12 cellular contexts compared by ENCODE assay signal in genomic region chr3:134309987-134310700, GRCh38. TPM values are rescaled to one million over a fixed set of nuclear protein-coding genes. Genes with fewer than 3 reads are reported as not detected.
A peak's percentile ranks its signal among the peaks of the same experiment; 100 is the strongest.
DNase-seq lines count a peak whose midpoint lies in the region; ATAC-seq and TF ChIP-seq lines count a peak whose summit lies in the region.
"Had no signal": no experiment of that assay in that cellular context is flagged by ENCODE, and none has a peak within 500 bp of the region (broad histone marks: within the 10 kb centered on the region; RNA-seq: fewer than 3 reads in every experiment).

No MANE protein-coding gene starts in this region.

- peak overlapping the region; percentile 42 for H2AK5ac ChIP-seq in trophoblast cell (ENCODE audit: low read length)

- BruUV-seq in Panc1 (replicated peaks; lab: Mats Ljungman, UMichigan) = no TSS peak

- TF ChIP-seq POLR2A in esophagus squamous epithelium (IDR thresholded peaks at IDR 0.05) = no peak

- no peaks in the 10 kb centered on the region; a peak in 1 of 22 replicates for H4K20me1 ChIP-seq in BLaER1 treated with 17β-estradiol and CSF1 and Interleukin-3, amounts not matched to agents 10 nM and 100 nM

- peak overlapping the region; percentile 87 for H2BK12ac ChIP-seq in trophoblast cell (ENCODE audit: low read length)

- ATAC-seq in Panc1 = no peak
- no peak for ATAC-seq in omental fat pad (ENCODE audit: low FRiP score)
- ATAC-seq in GM18511 (IDR thresholded peaks at IDR 0.05; ENCODE audit: unreplicated experiment) = no peak
- ATAC-seq: HCT116 had no signal

- H3K27ac ChIP-seq in BLaER1 treated with 17β-estradiol and CSF1 and Interleukin-3, amounts not matched to agents 10 nM and 100 nM = peak overlapping the region in 3 of 11 experiments; percentile 2 to 56 (median 3); a peak in 4 of 22 replicates
- H3K27ac ChIP-seq in Panc1 (ENCODE audit: low read length) (peak overlapping the region; percentile 88), esophagus squamous epithelium (peak overlapping the region in 3 of 4 donors; percentile 79 to 95 (median 94)), trophoblast cell (ENCODE audit: low read depth, low read length) (peak overlapping the region; percentile 62)

- H3K23ac ChIP-seq in trophoblast cell (ENCODE audit: low read length) = no peak overlapping the region

- no peak overlapping the region for H4K8ac ChIP-seq in trophoblast cell (ENCODE audit: low read depth, low read length)

- H4K12ac ChIP-seq in trophoblast cell (ENCODE audit: low read depth, low read length) = no peak overlapping the region

- peak overlapping the region; percentile 74 for H2BK5ac ChIP-seq in trophoblast cell (ENCODE audit: low read depth, low read length, poor library complexity)

- intact Hi-C loops in Panc1 (cut with micrococcal nuclease; ENCODE audit: unreplicated experiment) (loop anchor here (2.0 to 5.0 kb wide), 2 partner anchors 63 to 113 kb away; no protein-coding TSS in a partner anchor), esophagus squamous epithelium (cut with DNase I) (loop anchor here (5.0 kb wide), 3 partner anchors 57 to 162 kb away; no protein-coding TSS in a partner anchor)

- no peaks in the 10 kb centered on the region for H3K9me3 ChIP-seq in BLaER1 treated with 17β-estradiol and CSF1 and Interleukin-3, amounts not matched to agents 10 nM and 100 nM (replicated peaks in 1 of 11)
- H3K9me3 ChIP-seq in Panc1 (ENCODE audit: control insufficient read depth, insufficient read depth, low read depth, low read length) (no peaks in the 10 kb centered on the region), esophagus squamous epithelium (no peaks in the 10 kb centered on the region), trophoblast cell (ENCODE audit: insufficient read depth, low read depth, low read length) (no peaks in the 10 kb centered on the region)

- 62 to 84% methylated on average over 8 to 9 of the region's 9 CpGs for WGBS in esophagus squamous epithelium, 2 donors
- no CpG with 5 or more reads among the region's 9 CpGs for WGBS in trophoblast cell (ENCODE audit: extremely low coverage, insufficient coverage, insufficient read length)

- H3K18ac ChIP-seq in trophoblast cell (ENCODE audit: low read length) = peak overlapping the region; percentile 60

- peaks cover 0 to 21% (median 12%) of the 10 kb centered on the region in 11 experiments; a peak in 18 of 22 replicates for H3K27me3 ChIP-seq in BLaER1 treated with 17β-estradiol and CSF1 and Interleukin-3, amounts not matched to agents 10 nM and 100 nM
- H3K27me3 ChIP-seq in Panc1 (ENCODE audit: control insufficient read depth, insufficient read depth, low read length) = no peaks in the 10 kb centered on the region
- H3K27me3 ChIP-seq in esophagus squamous epithelium = peaks cover 0 to 5% (median 0%) of the 10 kb centered on the region in 4 donors
- H3K27me3 ChIP-seq in trophoblast cell (ENCODE audit: insufficient read depth, low read length) = no peaks in the 10 kb centered on the region

- POLR2A ChIA-PET in Panc1 (lab: Charles Lee) = no interaction called here

- H3K14ac ChIP-seq in trophoblast cell (ENCODE audit: low read length) = peak overlapping the region; percentile 81

- peaks cover 14% of the 10 kb centered on the region for H3K79me2 ChIP-seq in trophoblast cell (ENCODE audit: control insufficient read depth, insufficient read depth, low read length, poor library complexity)

- DNase-seq in Panc1 (ENCODE audit: low read depth, low spot score) = no peak
- no peak for DNase-seq in esophagus squamous epithelium (lab: John Stamatoyannopoulos, UW)
- peak; percentile 58 to 82 for DNase-seq in trophoblast cell
- DNase-seq in GM13976 (ENCODE audit: low spot score) = no peak
- DNase-seq in omental fat pad (ENCODE audit: low spot score) = no peak
- DNase-seq in GF-D8 (lab: John Stamatoyannopoulos, UW) = no peak
- DNase-seq: activated CD4-positive, alpha-beta T cell treated with anti-CD3 and anti-CD28 coated beads for 1 hour; effector CD4-positive, alpha-beta T cell; NCI-H187 treated with DMSO at 0.1 percent for 48 hours had no signal

- no peak overlapping the region for H3K4me3 ChIP-seq in BLaER1 treated with 17β-estradiol and CSF1 and Interleukin-3, amounts not matched to agents 10 nM and 100 nM
- H3K4me3 ChIP-seq in Panc1 (ENCODE audit: low read depth in 2 of 2, low read length in 2 of 2) (no peak overlapping the region), esophagus squamous epithelium (no peak overlapping the region), trophoblast cell (ENCODE audit: low read depth, low read length) (no peak overlapping the region)

- H3K4ac ChIP-seq in trophoblast cell (ENCODE audit: low read depth, low read length) = peak overlapping the region; percentile 71

- in situ Hi-C loops in Panc1 (cut with HindIII; ENCODE audit: low pct_unique_long_range_greater_than_20kb, low sequenced_read_pairs) = no loop called here
- in situ Hi-C loops in GM13976 (cut with MboI; ENCODE audit: low sequenced_read_pairs, unreplicated experiment) = loop anchor here (5.0 to 10.0 kb wide), 2 partner anchors 95 to 167 kb away; no protein-coding TSS in a partner anchor

- H3K36me3 ChIP-seq in BLaER1 treated with 17β-estradiol and CSF1 and Interleukin-3, amounts not matched to agents 10 nM and 100 nM = no peaks in the 10 kb centered on the region
- H3K36me3 ChIP-seq in Panc1 (ENCODE audit: control insufficient read depth, insufficient read depth, low read length) (no peaks in the 10 kb centered on the region), esophagus squamous epithelium (no peaks in the 10 kb centered on the region), trophoblast cell (ENCODE audit: control insufficient read depth in 1 of 2, insufficient read depth in 2 of 2, low read length in 2 of 2) (no peaks in the 10 kb centered on the region)

- TF ChIP-seq CTCF in Panc1 (IDR thresholded peaks at IDR 0.05) (no peak), esophagus squamous epithelium (IDR thresholded peaks at IDR 0.05) (no peak), GM13976 (IDR thresholded peaks at IDR 0.05; ENCODE audit: borderline replicate concordance, control extremely low read depth, extremely low read depth, insufficient read depth, missing control alignments) (no peak), omental fat pad (IDR thresholded peaks at IDR 0.05) (no peak)

- H4K91ac ChIP-seq in trophoblast cell (ENCODE audit: low read depth, low read length) = peak overlapping the region; percentile 93

- H3K79me1 ChIP-seq in trophoblast cell (ENCODE audit: low read length) = peaks cover 53% of the 10 kb centered on the region

- no peak overlapping the region; a peak in 1 of 22 replicates for H3K9ac ChIP-seq in BLaER1 treated with 17β-estradiol and CSF1 and Interleukin-3, amounts not matched to agents 10 nM and 100 nM
- H3K9ac ChIP-seq in trophoblast cell (ENCODE audit: low read length) = no peak overlapping the region

- peak overlapping the region; percentile 46 to 82 (median 68) for H3K4me2 ChIP-seq in BLaER1 treated with 17β-estradiol and CSF1 and Interleukin-3, amounts not matched to agents 10 nM and 100 nM
- no peak overlapping the region for H3K4me2 ChIP-seq in trophoblast cell (ENCODE audit: low read length)

- no peak overlapping the region for H2AFZ ChIP-seq in trophoblast cell (ENCODE audit: insufficient read depth, low read length, poor library complexity)

- peak overlapping the region; percentile 85 for H2BK120ac ChIP-seq in trophoblast cell (ENCODE audit: insufficient read depth, low read length, poor library complexity)

- peaks cover 13 to 22% (median 18%) of the 10 kb centered on the region in 10 experiments for H3K4me1 ChIP-seq in BLaER1 treated with 17β-estradiol and CSF1 and Interleukin-3, amounts not matched to agents 10 nM and 100 nM
- H3K4me1 ChIP-seq in Panc1 (ENCODE audit: control insufficient read depth, insufficient read depth, low read length) (peaks cover 65% of the 10 kb centered on the region), esophagus squamous epithelium (peaks cover 41 to 75% (median 54%) of the 10 kb centered on the region in 3 donors), trophoblast cell (ENCODE audit: control insufficient read depth in 1 of 2, insufficient read depth in 2 of 2, low read length in 2 of 2) (peaks cover 42 to 45% of the 10 kb centered on the region in 2 experiments)

- CTCF ChIA-PET in Panc1 (lab: Charles Lee) = no interaction called here

RNA-seq across cellular contexts. Expression of gene RYK, which starts 59.5 kb away (rescaled TPM):
- total RNA-seq in Panc1 (2021; ENCODE audit: unreplicated experiment) (82.7 TPM), esophagus squamous epithelium (10 to 100 TPM; 29.3 to 75.5 (median 39.1) TPM), omental fat pad (100 to 1,000 TPM in 1 of 4 donors, 10 to 100 TPM in 3; 69.3 to 100 (median 84.7) TPM)
- 61.9 TPM for polyA plus RNA-seq in Panc1 (2012; ENCODE audit: insufficient read length)
- 52.2 and 52.9 TPM in 2 replicates for polyA plus RNA-seq in trophoblast cell (2013)

Comparison
In these comparisons a context has a peak if more than half of its experiments do, and no peak if none do; other contexts are left out.
1. DNase-seq: peak in trophoblast cell (2 of 2); none in Panc1 (single experiment), esophagus squamous epithelium (single experiment), GM13976 (single experiment), omental fat pad (single experiment) and GF-D8 (single experiment).